In the genomic region with DNA sequence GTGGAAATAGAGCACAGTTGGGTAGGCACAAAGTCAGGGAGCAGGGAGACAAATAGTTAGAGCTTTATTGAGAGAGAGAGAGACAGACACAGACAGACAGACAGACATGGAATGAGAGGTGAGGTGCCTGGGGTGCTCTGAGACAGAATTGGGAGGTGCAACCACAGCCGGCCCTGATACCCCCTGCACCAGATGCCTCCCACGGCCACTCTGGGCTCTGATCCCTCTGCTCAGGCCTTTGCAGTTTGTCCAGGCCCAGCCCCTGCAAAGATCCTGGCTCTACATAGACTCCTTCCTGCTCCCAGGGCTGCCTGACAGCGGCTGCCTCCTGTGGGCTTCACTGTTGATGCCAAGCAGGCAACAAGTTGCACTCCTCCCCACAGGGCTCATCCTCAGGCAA, we compare ENCODE assay signal across 32 cellular contexts.
"Had no signal": no experiment of that assay in that cellular context is flagged by ENCODE, and none has a peak within 500 bp of the region (broad histone marks: within the 10 kb centered on the region; RNA-seq: fewer than 3 reads in every experiment).

No MANE protein-coding gene starts in this region.

- H3K27me3 ChIP-seq: left lung, pancreas, right lobe of liver, stomach, testis, thyroid gland, transverse colon, upper lobe of right lung had no signal

- H3K36me3 Mint-ChIP-seq: stimulated activated naive B cell treated with anti-CD40 and anti-IgM and Interleukin-4, amounts not matched to agents 10 μg/mL and 1 μg/mL and 100 μg/mL, for 72 hours had no signal

- H3K4me2 ChIP-seq: smooth muscle cell had no signal

- H3K27ac Mint-ChIP-seq: immature natural killer cell; naive thymus-derived CD4-positive, alpha-beta T cell; natural killer cell treated with Interleukin-12 subunit alpha and Interleukin-12 subunit beta and Interleukin-15 and Interleukin-18, amount 100 ng/mL, for 72 hours; stimulated activated naive B cell treated with anti-CD40 and anti-IgM and Interleukin-4, amounts not matched to agents 10 μg/mL and 1 μg/mL and 100 μg/mL, for 72 hours had no signal

- H3K4me1 Mint-ChIP-seq: immature natural killer cell; naive thymus-derived CD4-positive, alpha-beta T cell; stimulated activated naive B cell treated with anti-CD40 and anti-IgM and Interleukin-4, amounts not matched to agents 10 μg/mL and 1 μg/mL and 100 μg/mL, for 72 hours had no signal

- H3K36me3 ChIP-seq: heart left ventricle, left lung, lower lobe of right lung, pancreas, right lobe of liver, stomach, thyroid gland, transverse colon, upper lobe of right lung had no signal

- H3K4me1 ChIP-seq: heart left ventricle, left lung, lower lobe of right lung, pancreas, psoas muscle, right lobe of liver, stomach, testis, thyroid gland, transverse colon, upper lobe of right lung had no signal

- DNase-seq: heart left ventricle; hypothalamus; immature natural killer cell; kidney; left colon; left lung; lower lobe of right lung; mammary epithelial cell; mesenchymal stem cell; midbrain; mucosa of descending colon; naive thymus-derived CD4-positive, alpha-beta T cell; nucleus accumbens; posterior cingulate gyrus; psoas muscle; right lobe of liver; stimulated activated CD4-positive, alpha-beta T cell treated with anti-CD3 and anti-CD28 coated beads, Interleukin-1b, Interleukin-23, amount 100 ng/mL, for 48 hours; stimulated activated CD4-positive, alpha-beta T cell treated with anti-CD3 and anti-CD28 coated beads, Interleukin-2, amount 100 ng/mL, for 48 hours; stimulated activated CD4-positive, alpha-beta T cell treated with anti-CD3 and anti-CD28 coated beads, Interleukin-4, amount 100 ng/mL, for 4 hours; stimulated activated CD8-positive, alpha-beta memory T cell treated with anti-CD3 and anti-CD28 coated beads, Interleukin-4, amount 100 ng/mL, for 48 hours; stimulated activated naive B cell treated with anti-CD40 and anti-IgM and Interleukin-4, amounts not matched to agents 10 μg/mL and 1 μg/mL and 100 μg/mL, for 72 hours; stimulated activated naive CD8-positive, alpha-beta T cell treated with anti-CD3 and anti-CD28 coated beads, Interleukin-15, Interleukin-2, amounts not matched to agents 100 U/mL and 50 U/mL, for 24 hours; stomach; testis; thyroid gland; transverse colon; upper lobe of right lung had no signal

- H3K4me3 ChIP-seq: heart left ventricle, left lung, lower lobe of right lung, mucosa of descending colon, pancreas, psoas muscle, right lobe of liver, smooth muscle cell, stomach, testis, thyroid gland, transverse colon, upper lobe of right lung had no signal

- H3K27ac ChIP-seq: heart left ventricle, left lung, lower lobe of right lung, pancreas, psoas muscle, right lobe of liver, stomach, testis, thyroid gland, transverse colon, upper lobe of right lung had no signal

- H3K4me3 Mint-ChIP-seq: immature natural killer cell; naive thymus-derived CD4-positive, alpha-beta T cell; natural killer cell treated with Interleukin-12 subunit alpha and Interleukin-12 subunit beta and Interleukin-15 and Interleukin-18, amount 100 ng/mL, for 72 hours; stimulated activated naive B cell treated with anti-CD40 and anti-IgM and Interleukin-4, amounts not matched to agents 10 μg/mL and 1 μg/mL and 100 μg/mL, for 72 hours had no signal

- ATAC-seq: heart left ventricle; left colon; left lung; mucosa of descending colon; naive thymus-derived CD4-positive, alpha-beta T cell; natural killer cell treated with Interleukin-12 subunit alpha and Interleukin-12 subunit beta and Interleukin-15 and Interleukin-18, amount 100 ng/mL, for 72 hours; pancreas; psoas muscle; right lobe of liver; stimulated activated naive B cell treated with anti-CD40 and anti-IgM and Interleukin-4, amounts not matched to agents 10 μg/mL and 1 μg/mL and 100 μg/mL, for 72 hours; stimulated activated naive CD8-positive, alpha-beta T cell treated with anti-CD3 and anti-CD28 coated beads, Interleukin-15, Interleukin-2, amounts not matched to agents 100 U/mL and 50 U/mL, for 24 hours; upper lobe of right lung had no signal

- FAIRE-seq: islet of Langerhans, kidney, pancreas, urothelium cell line had no signal

- H3K9me3 ChIP-seq: heart left ventricle, lower lobe of right lung, pancreas, psoas muscle, right lobe of liver, testis, thyroid gland, transverse colon, upper lobe of right lung had no signal
